In the genomic region with DNA sequence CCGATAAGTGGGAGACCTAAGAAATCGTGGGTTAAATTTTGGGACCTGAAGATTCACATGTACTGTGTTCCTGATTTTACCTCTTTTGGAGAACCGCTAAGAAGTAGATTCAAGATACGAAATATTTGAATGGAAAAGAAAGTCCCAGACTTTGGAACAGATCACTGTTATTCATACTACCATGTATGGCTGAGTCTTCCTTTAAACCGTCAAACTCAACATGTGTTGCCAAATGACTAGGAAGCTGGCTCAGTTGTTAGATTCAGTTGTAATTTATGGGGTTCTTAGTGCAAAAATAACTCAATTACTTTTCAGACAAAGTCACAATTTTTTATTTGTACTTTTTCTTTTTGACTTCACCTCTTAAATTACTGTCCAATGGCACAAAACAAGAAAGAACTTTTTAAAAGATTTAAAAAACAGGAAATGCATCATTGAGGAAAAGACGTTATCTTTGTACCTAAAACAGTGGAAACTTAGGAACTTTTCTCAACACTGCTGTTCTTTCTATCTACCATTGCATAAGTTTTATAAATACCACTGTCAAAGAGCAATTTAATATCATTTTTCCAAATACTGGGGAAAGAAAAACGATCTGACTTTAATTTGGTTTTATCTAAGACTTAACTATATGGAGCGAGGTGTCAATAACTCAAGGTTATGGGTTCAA, we compare ENCODE assay signal across 22 cellular contexts. TPM values are rescaled to one million over a fixed set of nuclear protein-coding genes. Genes with fewer than 3 reads are reported as not detected.
A peak's percentile ranks its signal among the peaks of the same experiment; 100 is the strongest.
DNase-seq lines count a peak whose midpoint lies in the region; ATAC-seq, FAIRE-seq and TF ChIP-seq lines count a peak whose summit lies in the region.
"Had no signal": no experiment of that assay in that cellular context is flagged by ENCODE, and none has a peak within 500 bp of the region (broad histone marks: within the 10 kb centered on the region; RNA-seq: fewer than 3 reads in every experiment).

No MANE protein-coding gene starts in this region.

- H3K4me3 ChIP-seq in kidney (ENCODE audit: low read length in 2 of 2) (no peak overlapping the region), gastrocnemius medialis (no peak overlapping the region)

- intact Hi-C loops in Right ventricle myocardium inferior (cut with DNase I) (no loop called here), cardiac septum (cut with DNase I) (loop anchor here (5.0 kb wide), 1 partner anchor 53 kb away; no protein-coding TSS in a partner anchor), kidney (cut with DNase I) (no loop called here), gastrocnemius medialis (cut with DNase I; ENCODE audit: low total_unique reads) (no loop called here)

- peak overlapping the region; percentile 59 to 84 for H3K27ac ChIP-seq in kidney (ENCODE audit: low read depth in 2 of 2, low read length in 2 of 2)
- peak overlapping the region; percentile 63 to 68 (median 65) for H3K27ac ChIP-seq in gastrocnemius medialis
- H3K27ac ChIP-seq: 22Rv1 had no signal

- no peak overlapping the region for H3K9ac ChIP-seq in kidney (ENCODE audit: low read length in 2 of 2)

- ATAC-seq in Right ventricle myocardium inferior: peak; percentile 24
- peak; percentile 34 to 66 for ATAC-seq in gastrocnemius medialis
- ATAC-seq: activated CD8-positive, alpha-beta T cell treated with anti-CD3 and anti-CD28 coated beads, Interleukin-2, amount 10 ng/mL, durations not matched to agents 7 days and 5 days; activated T-cell treated with anti-CD3 and anti-CD28 coated beads, Interleukin-2, amount 50 U/mL, for 72 hours had no signal

- H3K4me1 ChIP-seq in kidney (ENCODE audit: control insufficient read depth in 1 of 2, insufficient read depth in 1 of 2, low read depth in 1 of 2, low read length in 2 of 2): peaks cover 4 to 10% of the 10 kb centered on the region in 2 donors
- peaks cover 8 to 26% of the 10 kb centered on the region in 2 donors for H3K4me1 ChIP-seq in gastrocnemius medialis

- H3K9me3 ChIP-seq in kidney (ENCODE audit: control insufficient read depth in 1 of 2, low read length in 2 of 2) (peaks cover 0 to 8% of the 10 kb centered on the region in 2 donors), gastrocnemius medialis (no peaks in the 10 kb centered on the region)

- no peak for TF ChIP-seq POLR2A in gastrocnemius medialis (IDR thresholded peaks at IDR 0.05)

- in situ Hi-C loops in gastrocnemius medialis (cut with MboI; ENCODE audit: low sequenced_read_pairs in 4 of 4): loop anchor here in 1 of 4 donors (5.0 kb wide), 1 partner anchor 53 kb away; no protein-coding TSS in a partner anchor

- H3K36me3 ChIP-seq in kidney (ENCODE audit: control insufficient read depth in 1 of 2, insufficient read depth in 2 of 2, low read length in 2 of 2): no peaks in the 10 kb centered on the region
- no peaks in the 10 kb centered on the region for H3K36me3 ChIP-seq in gastrocnemius medialis

- TF ChIP-seq CTCF in kidney (IDR thresholded peaks at IDR 0.05; ENCODE audit: borderline replicate concordance, extremely low read depth, insufficient read depth) (no peak), gastrocnemius medialis (IDR thresholded peaks at IDR 0.05 in 4 of 5, conservative IDR thresholded peaks at IDR 0.05 in 1 of 5) (no peak)

- FAIRE-seq in kidney (lab: Jason Lieb, UNC): peak; percentile 86
- FAIRE-seq: GM12892 had no signal

- H3K27me3 ChIP-seq in gastrocnemius medialis: no peaks in the 10 kb centered on the region

- DNase-seq in Right ventricle myocardium inferior (ENCODE audit: missing footprints) (no peak), cardiac septum (ENCODE audit: low spot score) (no peak), kidney (no peak), gastrocnemius medialis (no peak), nucleus accumbens (lab: John Stamatoyannopoulos, UW) (no peak), globus pallidus (ENCODE audit: low spot score) (no peak), SW 1271 (lab: John Stamatoyannopoulos, UW) (no peak), HUDEP-2 (lab: John Stamatoyannopoulos, UW; ENCODE audit: unreplicated experiment in 76 of 76) (no peak)
- DNase-seq: activated CD8-positive, alpha-beta T cell treated with anti-CD3 and anti-CD28 coated beads, Interleukin-2, amount 10 ng/mL, durations not matched to agents 7 days and 5 days; activated naive CD8-positive, alpha-beta T cell treated with anti-CD3 and anti-CD28 coated beads for 36 hours; activated T-cell treated with anti-CD3 and anti-CD28 coated beads, Interleukin-2, amount 50 U/mL, for 72 hours; caudate nucleus; effector CD4-positive, alpha-beta T cell; GDM1; IMR-90; NCI-H1930; NCI-H510A; retina; SIG-M5 had no signal

RNA-seq across cellular contexts. Expression of gene RERG, which starts 15.7 kb away (rescaled TPM):
- total RNA-seq in Right ventricle myocardium inferior (4.0 TPM), cardiac septum (3.1 TPM), kidney (44.7 TPM), gastrocnemius medialis (1 to 10 TPM; 4.3 to 6.5 (median 5.8) TPM)
- 29.3 TPM for polyA plus RNA-seq in kidney (ENCODE audit: insufficient read depth, low read depth, low replicate concordance)
- total RNA-seq: activated CD8-positive, alpha-beta T cell treated with anti-CD3 and anti-CD28 coated beads, Interleukin-2, amount 10 ng/mL, durations not matched to agents 7 days and 5 days; activated naive CD8-positive, alpha-beta T cell treated with anti-CD3 and anti-CD28 coated beads for 36 hours; activated T-cell treated with anti-CD3 and anti-CD28 coated beads, Interleukin-2, amount 50 U/mL, for 72 hours; IMR-90 had no signal
- polyA plus RNA-seq: BJ, IMR-90 had no signal
